In the genomic region with DNA sequence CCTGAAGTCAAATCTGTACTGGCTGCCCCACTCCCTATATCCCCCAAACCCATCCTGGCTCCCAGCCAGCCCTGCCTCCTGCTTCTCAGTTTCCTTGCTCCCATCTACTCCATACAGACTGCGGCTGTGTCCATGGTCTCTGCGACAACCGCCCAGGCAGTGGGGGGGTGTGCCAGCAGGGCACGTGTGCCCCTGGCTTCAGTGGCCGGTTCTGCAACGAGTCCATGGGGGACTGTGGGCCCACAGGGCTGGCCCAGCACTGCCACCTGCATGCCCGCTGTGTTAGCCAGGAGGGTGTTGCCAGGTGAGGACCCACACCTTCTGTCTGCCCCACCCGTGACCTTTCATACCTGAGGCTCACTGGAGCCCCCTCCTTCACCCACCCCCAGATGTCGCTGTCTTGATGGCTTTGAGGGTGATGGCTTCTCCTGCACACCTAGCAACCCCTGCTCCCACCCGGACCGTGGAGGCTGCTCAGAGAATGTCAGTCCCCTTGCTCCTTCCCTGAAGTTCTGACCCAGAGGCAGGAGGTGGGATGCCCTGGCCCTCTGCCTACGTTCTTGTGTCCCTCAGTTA, we compare ENCODE assay signal across 33 cellular contexts. TPM values are rescaled to one million over a fixed set of nuclear protein-coding genes. Genes with fewer than 3 reads are reported as not detected.
DNase-seq lines count a peak whose midpoint lies in the region; ATAC-seq and TF ChIP-seq lines count a peak whose summit lies in the region.
"Had no signal": no experiment of that assay in that cellular context is flagged by ENCODE, and none has a peak within 500 bp of the region (broad histone marks: within the 10 kb centered on the region; RNA-seq: fewer than 3 reads in every experiment).

No MANE protein-coding gene starts in this region.

- ATAC-seq in HG02763 (IDR thresholded peaks at IDR 0.05; ENCODE audit: unreplicated experiment), result no peak
- ATAC-seq: body of pancreas; heart right ventricle; naive thymus-derived CD8-positive, alpha-beta T cell; Right ventricle myocardium inferior; sciatic nerve; stimulated activated naive CD8-positive, alpha-beta T cell treated with anti-CD3 and anti-CD28 coated beads, Interleukin-15, amount 100 ng/mL, for 72 hours had no signal

- H3K4me1 ChIP-seq in mesenchymal stem cell (ENCODE audit: control insufficient read depth, insufficient read depth, low read depth, low read length) (peaks cover 14% of the 10 kb centered on the region), trophoblast cell (ENCODE audit: control insufficient read depth in 1 of 2, insufficient read depth in 2 of 2, low read length in 2 of 2) (no peaks in the 10 kb centered on the region)
- H3K4me1 ChIP-seq: adrenal gland, BLaER1, body of pancreas, esophagus squamous epithelium, heart right ventricle, prostate gland, vagina had no signal

- no peak for DNase-seq in GM06990 (ENCODE audit: extremely low read depth, insufficient read length)
- peak; percentile 60 for DNase-seq in RPMI8226
- no peak for DNase-seq in mesenchymal stem cell
- DNase-seq in KBM-7, result no peak
- no peak for DNase-seq in trophoblast cell
- DNase-seq: activated CD4-positive, alpha-beta T cell treated with anti-CD3 and anti-CD28 coated beads, Interleukin-2, amount 50 U/mL, for 48 hours; activated CD4-positive, CD25-positive, alpha-beta regulatory T cell treated with anti-CD3 and anti-CD28 coated beads, Interleukin-2, amount 50 U/mL, for 72 hours; activated naive CD4-positive, alpha-beta T cell treated with Interleukin-2 at 50 U/mL for 16 hours; adrenal gland; body of pancreas; dermis blood vessel endothelial cell; DMS53; esophagus squamous epithelium; foreskin melanocyte; GOT3; heart right ventricle; naive thymus-derived CD8-positive, alpha-beta T cell; NCI-H1436 treated with DMSO at 0.1 percent for 48 hours; NCI-H2107; NCI-H510A treated with DMSO at 0.1 percent for 48 hours; occipital lobe; stimulated activated CD4-positive, alpha-beta T cell treated with anti-CD3 and anti-CD28 coated beads, Interleukin-12 subunit alpha, Interleukin-12 subunit beta, amount 100 ng/mL, for 4 hours; stimulated activated CD4-positive, alpha-beta T cell treated with anti-CD3 and anti-CD28 coated beads, Interleukin-2, amount 100 ng/mL, for 48 hours; stimulated activated naive CD8-positive, alpha-beta T cell treated with anti-CD3 and anti-CD28 coated beads, Interleukin-15, amount 100 ng/mL, for 72 hours had no signal

- H3K27ac ChIP-seq in mesenchymal stem cell (ENCODE audit: low read length, poor library complexity, severe bottlenecking) (no peak overlapping the region), trophoblast cell (ENCODE audit: low read depth, low read length) (no peak overlapping the region)
- H3K27ac ChIP-seq: adrenal gland, BLaER1, body of pancreas, esophagus squamous epithelium, heart right ventricle, PC-9, prostate gland, vagina had no signal

- no peak overlapping the region for H2BK12ac ChIP-seq in mesenchymal stem cell (ENCODE audit: low read length in 2 of 2)
- no peak overlapping the region for H2BK12ac ChIP-seq in trophoblast cell (ENCODE audit: low read length)

- H3K14ac ChIP-seq in mesenchymal stem cell (ENCODE audit: low read length in 2 of 2), result no peak overlapping the region
- H3K14ac ChIP-seq in trophoblast cell (ENCODE audit: low read length), result no peak overlapping the region

- no peak overlapping the region for H2BK120ac ChIP-seq in mesenchymal stem cell (ENCODE audit: low read depth, low read length)
- no peak overlapping the region for H2BK120ac ChIP-seq in trophoblast cell (ENCODE audit: insufficient read depth, low read length, poor library complexity)

- peak; percentile 31 for TF ChIP-seq CTCF in GM06990 (IDR thresholded peaks at IDR 0.05; ENCODE audit: insufficient read depth, low read length, poor library complexity, severe bottlenecking)
- TF ChIP-seq CTCF in GM12875 (IDR thresholded peaks at IDR 0.05; ENCODE audit: borderline replicate concordance, insufficient read depth, low read depth, low read length), result 0 out of 2 replicates have a peak, but pooled peaks have one; percentile 21

- H3K9ac ChIP-seq in mesenchymal stem cell (ENCODE audit: low read length) (no peak overlapping the region), trophoblast cell (ENCODE audit: low read length) (no peak overlapping the region)
- H3K9ac ChIP-seq: BLaER1 had no signal

- H4K8ac ChIP-seq in mesenchymal stem cell (ENCODE audit: low read length), result no peak overlapping the region
- no peak overlapping the region for H4K8ac ChIP-seq in trophoblast cell (ENCODE audit: low read depth, low read length)

- H3K4me3 ChIP-seq in GM06990 (replicated peaks; ENCODE audit: low read depth, low read length), result no peak overlapping the region
- no peak overlapping the region for H3K4me3 ChIP-seq in GM12875 (ENCODE audit: low read depth, low read length)
- no peak overlapping the region for H3K4me3 ChIP-seq in mesenchymal stem cell (ENCODE audit: insufficient read depth in 1 of 2, low read depth in 1 of 2, low read length in 2 of 2)
- no peak overlapping the region for H3K4me3 ChIP-seq in trophoblast cell (ENCODE audit: low read depth, low read length)
- H3K4me3 ChIP-seq: adrenal gland, BLaER1, body of pancreas, esophagus squamous epithelium, heart right ventricle, PC-9, prostate gland, vagina had no signal

- in situ Hi-C loops in KBM-7 (cut with MboI; ENCODE audit: low pct_unique_long_range_greater_than_20kb, low sequenced_read_pairs), result no loop called here

- H3K27me3 ChIP-seq in GM06990 (replicated peaks; ENCODE audit: control insufficient read depth, insufficient read depth, low read length) (no peaks in the 10 kb centered on the region; the same call in 1 of the 2 replicates), mesenchymal stem cell (ENCODE audit: control insufficient read depth in 1 of 2, insufficient read depth in 1 of 2, low read length in 2 of 2) (peaks cover 15 to 54% of the 10 kb centered on the region in 2 experiments), trophoblast cell (ENCODE audit: insufficient read depth, low read length) (no peaks in the 10 kb centered on the region)
- H3K27me3 ChIP-seq: adrenal gland, BLaER1, body of pancreas, esophagus squamous epithelium, heart right ventricle, vagina had no signal

- no peaks in the 10 kb centered on the region for H3K79me2 ChIP-seq in trophoblast cell (ENCODE audit: control insufficient read depth, insufficient read depth, low read length, poor library complexity)

- H3K4ac ChIP-seq in mesenchymal stem cell (ENCODE audit: low read depth in 1 of 2, low read length in 2 of 2) (no peak overlapping the region), trophoblast cell (ENCODE audit: low read depth, low read length) (no peak overlapping the region)

- H4K12ac ChIP-seq in trophoblast cell (ENCODE audit: low read depth, low read length), result no peak overlapping the region

- no peak overlapping the region for H2BK15ac ChIP-seq in mesenchymal stem cell (ENCODE audit: low read depth, poor library complexity, severe bottlenecking)

- H2AK5ac ChIP-seq in mesenchymal stem cell (ENCODE audit: low read length, severe bottlenecking), result no peak overlapping the region
- no peak overlapping the region for H2AK5ac ChIP-seq in trophoblast cell (ENCODE audit: low read length)

- no peak overlapping the region for H3K4me2 ChIP-seq in mesenchymal stem cell (ENCODE audit: low read length, poor library complexity, severe bottlenecking)
- H3K4me2 ChIP-seq in trophoblast cell (ENCODE audit: low read length), result no peak overlapping the region
- H3K4me2 ChIP-seq: BLaER1, PC-9 had no signal

- no peaks in the 10 kb centered on the region for H3K79me1 ChIP-seq in mesenchymal stem cell (replicated peaks; ENCODE audit: low read length, poor library complexity, severe bottlenecking)
- no peaks in the 10 kb centered on the region for H3K79me1 ChIP-seq in trophoblast cell (ENCODE audit: low read length)

- H4K91ac ChIP-seq in mesenchymal stem cell (ENCODE audit: low read length) (peak overlapping the region; percentile 16), trophoblast cell (ENCODE audit: low read depth, low read length) (no peak overlapping the region)

- no peak overlapping the region for H2AFZ ChIP-seq in mesenchymal stem cell (ENCODE audit: low read depth, low read length)
- H2AFZ ChIP-seq in trophoblast cell (ENCODE audit: insufficient read depth, low read length, poor library complexity), result no peak overlapping the region
- H2AFZ ChIP-seq: PC-9 had no signal

- 80% methylated on average over 12 of the region's 12 CpGs for WGBS in mesenchymal stem cell
- no CpG with 5 or more reads among the region's 12 CpGs for WGBS in trophoblast cell (ENCODE audit: extremely low coverage, insufficient coverage, insufficient read length)

- H3K36me3 ChIP-seq in GM06990 (ENCODE audit: control insufficient read depth, insufficient read depth, low read length), result no peaks in the 10 kb centered on the region
- H3K36me3 ChIP-seq in mesenchymal stem cell (ENCODE audit: control insufficient read depth in 1 of 2, insufficient read depth in 2 of 2, low read depth in 1 of 2, low read length in 2 of 2), result no peaks in the 10 kb centered on the region
- no peaks in the 10 kb centered on the region for H3K36me3 ChIP-seq in trophoblast cell (ENCODE audit: control insufficient read depth in 1 of 2, insufficient read depth in 2 of 2, low read length in 2 of 2)
- H3K36me3 ChIP-seq: BLaER1, esophagus squamous epithelium, prostate gland, vagina had no signal

- H3K9me3 ChIP-seq in mesenchymal stem cell (ENCODE audit: control insufficient read depth, low read length) (no peaks in the 10 kb centered on the region), trophoblast cell (ENCODE audit: insufficient read depth, low read depth, low read length) (peaks cover 2% of the 10 kb centered on the region)
- H3K9me3 ChIP-seq: adrenal gland, BLaER1, body of pancreas, esophagus squamous epithelium, heart right ventricle, prostate gland, vagina had no signal

- H2BK5ac ChIP-seq in mesenchymal stem cell (ENCODE audit: low read depth, low read length, poor library complexity, severe bottlenecking) (no peak overlapping the region), trophoblast cell (ENCODE audit: low read depth, low read length, poor library complexity) (no peak overlapping the region)

- no peak overlapping the region for H3K23ac ChIP-seq in mesenchymal stem cell (ENCODE audit: low read length in 2 of 2)
- no peak overlapping the region for H3K23ac ChIP-seq in trophoblast cell (ENCODE audit: low read length)

- H3K18ac ChIP-seq in mesenchymal stem cell (ENCODE audit: low read depth in 1 of 2, low read length in 2 of 2) (no peak overlapping the region), trophoblast cell (ENCODE audit: low read length) (no peak overlapping the region)

RNA-seq across cellular contexts. Expression of a gene that starts 14.7 kb away (rescaled TPM):
- not detected for polyA plus RNA-seq in mesenchymal stem cell (2013, experiment 1 of 2)
- 0.04 TPM for polyA plus RNA-seq in mesenchymal stem cell (2013, experiment 2 of 2)
- polyA plus RNA-seq in trophoblast cell (2013), result 0.14 and 0.19 TPM in 2 replicates
- polyA plus RNA-seq: keratinocyte; naive thymus-derived CD8-positive, alpha-beta T cell had no signal

RNA-seq across cellular contexts. Expression of a gene that starts 23.8 kb away (rescaled TPM):
- 107 TPM for polyA plus RNA-seq in mesenchymal stem cell (2013, experiment 1 of 2)
- 105 TPM for polyA plus RNA-seq in mesenchymal stem cell (2013, experiment 2 of 2)
- polyA plus RNA-seq in trophoblast cell (2013), result 247 and 254 TPM in 2 replicates

RNA-seq across cellular contexts. Expression of a gene that starts 26.6 kb away (rescaled TPM):
- polyA plus RNA-seq in mesenchymal stem cell (2013, experiment 1 of 2), result 58.9 TPM
- 60.7 TPM for polyA plus RNA-seq in mesenchymal stem cell (2013, experiment 2 of 2)
- polyA plus RNA-seq in trophoblast cell (2013), result 68.9 TPM in 2 replicates

RNA-seq across cellular contexts. Expression of a gene that starts 54.4 kb away (rescaled TPM):
- 55.5 TPM for polyA plus RNA-seq in mesenchymal stem cell (2013, experiment 1 of 2)
- 49.9 TPM for polyA plus RNA-seq in mesenchymal stem cell (2013, experiment 2 of 2)
- 52.2 and 53.5 TPM in 2 replicates for polyA plus RNA-seq in trophoblast cell (2013)

RNA-seq across cellular contexts. Expression of a gene that starts 56.0 kb away (rescaled TPM):
- 0.86 TPM for polyA plus RNA-seq in mesenchymal stem cell (2013, experiment 1 of 2)
- polyA plus RNA-seq in mesenchymal stem cell (2013, experiment 2 of 2), result 0.79 TPM
- polyA plus RNA-seq in trophoblast cell (2013), result 5.7 and 6.0 TPM in 2 replicates
